Comparison of ENCODE assay signal across 8 cellular contexts in the genomic region with DNA sequence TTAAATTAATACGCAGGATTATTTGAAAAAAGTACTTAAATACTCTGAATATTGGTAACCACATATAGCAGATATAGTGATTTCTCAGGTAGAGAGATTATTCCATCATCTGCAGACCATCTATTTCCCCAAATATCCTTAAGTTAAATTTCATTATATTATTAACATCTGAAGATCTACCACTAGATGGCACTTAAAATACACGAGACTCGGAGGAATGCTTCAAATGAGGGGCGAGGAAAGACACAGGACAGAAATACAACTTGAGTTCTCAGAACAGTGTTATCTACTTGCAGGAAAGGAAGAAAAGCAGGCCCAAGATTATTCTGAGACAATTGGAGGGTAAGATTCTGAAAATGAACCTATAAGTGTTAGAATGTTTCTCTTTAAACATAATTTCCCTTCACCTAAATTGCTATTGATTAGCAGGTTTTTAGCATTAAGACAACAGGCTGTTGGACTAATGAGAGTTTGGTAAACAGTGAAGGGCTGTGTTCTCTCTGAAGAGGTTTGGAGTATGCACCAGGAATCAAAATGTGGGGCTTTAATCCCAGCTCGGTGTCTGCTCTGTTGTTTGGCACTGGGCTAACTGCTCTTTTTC.
A peak's percentile ranks its signal among the peaks of the same experiment; 100 is the strongest.
DNase-seq lines count a peak whose midpoint lies in the region; ATAC-seq and TF ChIP-seq lines count a peak whose summit lies in the region.

No MANE protein-coding gene starts in this region.

- H3K9ac ChIP-seq in fibroblast of lung (ENCODE audit: insufficient read depth, low read length) = no peak overlapping the region

- H3K27me3 ChIP-seq in Panc1 (ENCODE audit: control insufficient read depth, insufficient read depth, low read length) (no peaks in the 10 kb centered on the region), fibroblast of lung (ENCODE audit: control insufficient read depth, insufficient read depth, low read length) (no peaks in the 10 kb centered on the region)

- CTCF ChIA-PET in Panc1 (lab: Charles Lee) = no interaction called here

- no peak overlapping the region for H3K4me2 ChIP-seq in fibroblast of lung (ENCODE audit: extremely low read depth, insufficient read depth, low read length)

- in situ Hi-C loops in Panc1 (cut with HindIII; ENCODE audit: low pct_unique_long_range_greater_than_20kb, low sequenced_read_pairs) = no loop called here

- H3K9me3 ChIP-seq in Panc1 (ENCODE audit: control insufficient read depth, insufficient read depth, low read depth, low read length) (no peaks in the 10 kb centered on the region), fibroblast of lung (ENCODE audit: control insufficient read depth, insufficient read depth, low read depth, low read length) (no peaks in the 10 kb centered on the region)

- peak; percentile 15 for DNase-seq in HT1080 (ENCODE audit: low read depth)
- no peak for DNase-seq in Panc1 (ENCODE audit: low read depth, low spot score)
- peak; percentile 25 to 46 for DNase-seq in fibroblast of lung (ENCODE audit: low read depth in 2 of 2)
- no peak for DNase-seq in retinal pigment epithelial cell (ENCODE audit: low read depth)
- DNase-seq in cortex of kidney (lab: John Stamatoyannopoulos, UW) = no peak

- H3K4me1 ChIP-seq in Panc1 (ENCODE audit: control insufficient read depth, insufficient read depth, low read length) (no peaks in the 10 kb centered on the region), fibroblast of lung (ENCODE audit: control insufficient read depth, extremely low read depth, insufficient read depth, low read length) (no peaks in the 10 kb centered on the region)

- TF ChIP-seq CTCF in 22Rv1 (IDR thresholded peaks at IDR 0.05) = peak; percentile 76
- peak; percentile 23; the same call in 1 of the 2 replicates for TF ChIP-seq CTCF in GM12875 (IDR thresholded peaks at IDR 0.05; ENCODE audit: borderline replicate concordance, insufficient read depth, low read depth, low read length)
- peak; percentile 64 for TF ChIP-seq CTCF in Panc1 (IDR thresholded peaks at IDR 0.05)
- TF ChIP-seq CTCF in fibroblast of lung (conservative IDR thresholded peaks at IDR 0.05 in 1 of 2, IDR thresholded peaks at IDR 0.05 in 1 of 2; ENCODE audit: low read depth in 1 of 2, low read length in 2 of 2) = peak; percentile 44 to 52
- TF ChIP-seq CTCF in retinal pigment epithelial cell (conservative IDR thresholded peaks at IDR 0.05; ENCODE audit: low read depth, low read length) = peak; percentile 53

- H3K36me3 ChIP-seq in Panc1 (ENCODE audit: control insufficient read depth, insufficient read depth, low read length) = no peaks in the 10 kb centered on the region
- no peaks in the 10 kb centered on the region for H3K36me3 ChIP-seq in fibroblast of lung (ENCODE audit: control insufficient read depth, insufficient read depth, low read length)

- POLR2A ChIA-PET in Panc1 (lab: Charles Lee) = no interaction called here

- BruUV-seq in Panc1 (replicated peaks; lab: Mats Ljungman, UMichigan) = no TSS peak

- intact Hi-C loops in Panc1 (cut with micrococcal nuclease; ENCODE audit: unreplicated experiment) = loop anchor here (2.0 kb wide), 1 partner anchor 811 kb away; no protein-coding TSS in a partner anchor

- no peak overlapping the region for H3K27ac ChIP-seq in 22Rv1
- H3K27ac ChIP-seq in Panc1 (ENCODE audit: low read length) = no peak overlapping the region
- no peak overlapping the region for H3K27ac ChIP-seq in fibroblast of lung (ENCODE audit: insufficient read depth, low read length)

- no peak for ATAC-seq in Panc1
- ATAC-seq in GM21737 (IDR thresholded peaks at IDR 0.05; ENCODE audit: unreplicated experiment) = no peak

- no peaks in the 10 kb centered on the region for H3K79me2 ChIP-seq in fibroblast of lung (ENCODE audit: control insufficient read depth, insufficient read depth, low read length)

- H3K4me3 ChIP-seq in GM12875 (ENCODE audit: low read depth, low read length) = no peak overlapping the region
- H3K4me3 ChIP-seq in Panc1 (ENCODE audit: low read depth in 2 of 2, low read length in 2 of 2) = no peak overlapping the region
- no peak overlapping the region for H3K4me3 ChIP-seq in fibroblast of lung (replicated peaks in 1 of 4; ENCODE audit: control extremely low read depth in 1 of 4, insufficient read depth in 1 of 4, low read depth in 3 of 4, low read length in 4 of 4)
- no peak overlapping the region for H3K4me3 ChIP-seq in retinal pigment epithelial cell (ENCODE audit: low read length)

- H4K20me1 ChIP-seq in fibroblast of lung (ENCODE audit: control insufficient read depth, extremely low read depth, insufficient read depth, low read length) = no peaks in the 10 kb centered on the region

- no peak overlapping the region for H2AFZ ChIP-seq in fibroblast of lung (ENCODE audit: low read length)

Comparison
In these comparisons a context has a peak if more than half of its experiments do, and no peak if none do; other contexts are left out.
1. CTCF ChIP-seq: peak in every context shown above with its lines; median percentile 76 in 22Rv1; 64 in Panc1; 53 in retinal pigment epithelial cell; 48 in fibroblast of lung; 23 in GM12875.
2. DNase-seq: peak in HT1080 (single experiment) and fibroblast of lung (2 of 2); none in Panc1 (single experiment), retinal pigment epithelial cell (single experiment) and cortex of kidney (single experiment).